ENCODE assay signal across 8 cellular contexts in genomic region chr2:238231251-238231793, GRCh38. TPM values are rescaled to one million over a fixed set of nuclear protein-coding genes. Genes with fewer than 3 reads are reported as not detected.
DNase-seq lines count a peak whose midpoint lies in the region; ATAC-seq, FAIRE-seq and TF ChIP-seq lines count a peak whose summit lies in the region.

No MANE protein-coding gene starts in this region.

- H3K79me2 ChIP-seq in H1 (ENCODE audit: control insufficient read depth in 1 of 2, insufficient read depth in 2 of 2, low read length in 2 of 2) (no peaks in the 10 kb centered on the region), OCI-LY7 (ENCODE audit: insufficient read depth, low read depth, low read length) (no peaks in the 10 kb centered on the region)

- H3K79me1 ChIP-seq in H1 (ENCODE audit: low read depth, low read length), result no peaks in the 10 kb centered on the region

- H4K91ac ChIP-seq in H1 (replicated peaks; ENCODE audit: insufficient read length, low read length), result no peak overlapping the region

- TF ChIP-seq EP300 in H1 (IDR thresholded peaks at IDR 0.05; ENCODE audit: borderline replicate concordance in 1 of 2, low read depth in 2 of 2, low read length in 2 of 2), result no peak

- no peak overlapping the region for H2BK15ac ChIP-seq in H1 (ENCODE audit: low read length)

- H3K9me3 Mint-ChIP-seq in activated CD8-positive, alpha-beta T cell treated with anti-CD3 and anti-CD28 coated beads, Interleukin-2, amount 10 ng/mL, durations not matched to agents 7 days and 5 days (ENCODE audit: insufficient read depth), result peaks cover 10% of the 10 kb centered on the region

- H3K23me2 ChIP-seq in H1 (ENCODE audit: low read depth, low read length), result peaks cover 11% of the 10 kb centered on the region; the same call in 1 of the 2 replicates

- no peak overlapping the region for H2BK120ac ChIP-seq in H1 (replicated peaks; ENCODE audit: low read depth, low read length)

- DNase-seq in GM10266 (ENCODE audit: extremely low spot score) (peak; percentile 83), H1 (ENCODE audit: low read depth in 1 of 2, low spot score in 2 of 2) (peak in 1 of 2 experiments; percentile 91), mesenteric fat pad (ENCODE audit: low spot score) (peak; percentile 92), OCI-LY7 (ENCODE audit: low spot score) (no peak)
- DNase-seq in activated CD8-positive, alpha-beta T cell treated with anti-CD3 and anti-CD28 coated beads, Interleukin-2, amount 10 ng/mL, durations not matched to agents 7 days and 5 days, result peak; percentile 83
- DNase-seq in stimulated activated CD8-positive, alpha-beta memory T cell treated with anti-CD3 and anti-CD28 coated beads, Interleukin-12 subunit alpha, Interleukin-12 subunit beta, amount 100 ng/mL, for 1 hour (ENCODE audit: low read depth), result peak; percentile 59

- no peak for TF ChIP-seq RAD21 in H1 (IDR thresholded peaks at IDR 0.05 in 1 of 2, conservative IDR thresholded peaks at IDR 0.05 in 1 of 2; ENCODE audit: low read depth in 2 of 2, low read length in 2 of 2)

- CTCF ChIA-PET in activated CD8-positive, alpha-beta T cell treated with anti-CD3 and anti-CD28 coated beads, Interleukin-2, amount 10 ng/mL, durations not matched to agents 7 days and 5 days (lab: Charles Lee), result interaction anchor here (0.5 to 1.0 kb wide), 5 partner anchors 9 to 243 kb away, joined by 3 read pairs; no protein-coding TSS in a partner anchor
- CTCF ChIA-PET in H1 (lab: Charles Lee; ENCODE audit: partially characterized antibody) (interaction anchor here (1.2 kb wide), 1 partner anchor 23 kb away, joined by 4 read pairs; no protein-coding TSS in a partner anchor), OCI-LY7 (lab: Charles Lee; ENCODE audit: unreplicated experiment) (no interaction called here)

- peak overlapping the region; percentile 60 for H4K8ac ChIP-seq in H1 (ENCODE audit: extremely low read depth, insufficient read depth, low read length)

- no peak for FAIRE-seq in H1 (lab: Jason Lieb, UNC)

- no peak overlapping the region for H2BK20ac ChIP-seq in H1 (ENCODE audit: low read length)

- POLR2A ChIA-PET in activated CD8-positive, alpha-beta T cell treated with anti-CD3 and anti-CD28 coated beads, Interleukin-2, amount 10 ng/mL, durations not matched to agents 7 days and 5 days (lab: Charles Lee), result interaction anchor here (1.2 kb wide), 1 partner anchor 27 kb away, joined by 7 read pairs; no protein-coding TSS in a partner anchor
- POLR2A ChIA-PET in H1 (lab: Charles Lee; ENCODE audit: partially characterized antibody), result interaction anchor here (0.8 to 1.4 kb wide), 4 partner anchors 9 to 11 kb away, joined by 3 to 13 read pairs (median 4); partner anchors contain the start of gene HES6
- POLR2A ChIA-PET in OCI-LY7 (lab: Charles Lee), result interaction anchor here (0.5 to 1.3 kb wide), 2 partner anchors 20 to 31 kb away, joined by 3 read pairs; no protein-coding TSS in a partner anchor

- H3K4me2 ChIP-seq in H1 (ENCODE audit: insufficient read depth in 1 of 2, low read depth in 2 of 2, low read length in 2 of 2) (peak overlapping the region; percentile 89 to 99), OCI-LY7 (ENCODE audit: low read length) (no peak overlapping the region)

- TF ChIP-seq CTCF in GM10266 (IDR thresholded peaks at IDR 0.05; ENCODE audit: control insufficient read depth, insufficient read depth, low read depth, missing control alignments) (no peak), H1 (IDR thresholded peaks at IDR 0.05; ENCODE audit: control extremely low read depth in 1 of 3, insufficient read depth in 1 of 3, low read depth in 1 of 3, low read length in 3 of 3) (0 out of 4 replicates have a peak, but pooled peaks of 1 of the 3 experiments have one; percentile 1), OCI-LY7 (conservative IDR thresholded peaks at IDR 0.05; ENCODE audit: low read length) (no peak)

- H3K9me3 ChIP-seq in H1 (ENCODE audit: insufficient read depth in 2 of 2, low read depth in 1 of 2, low read length in 1 of 2) (no peaks in the 10 kb centered on the region), OCI-LY7 (ENCODE audit: low read length) (no peaks in the 10 kb centered on the region)

- H2BK12ac ChIP-seq in H1 (ENCODE audit: low read depth, low read length), result no peak overlapping the region

- H2AK5ac ChIP-seq in H1 (ENCODE audit: low read depth, low read length), result no peak overlapping the region

- no peak for TF ChIP-seq POLR2A in H1 (IDR thresholded peaks at IDR 0.05; ENCODE audit: control extremely low read depth in 1 of 2, low read depth in 2 of 2, low read length in 2 of 2)
- no peak for TF ChIP-seq POLR2A in GM18505 (IDR thresholded peaks at IDR 0.05; ENCODE audit: borderline replicate concordance, extremely low read depth, insufficient read depth, insufficient read length)

- peaks cover 1% of the 10 kb centered on the region for H3K36me3 Mint-ChIP-seq in activated CD8-positive, alpha-beta T cell treated with anti-CD3 and anti-CD28 coated beads, Interleukin-2, amount 10 ng/mL, durations not matched to agents 7 days and 5 days (ENCODE audit: low read depth)

- no peak overlapping the region for H2BK5ac ChIP-seq in H1 (ENCODE audit: low read depth, low read length)

- no peak overlapping the region for H4K5ac ChIP-seq in H1 (ENCODE audit: insufficient read length, low read depth, low read length)

- no peaks in the 10 kb centered on the region for H3K9me2 ChIP-seq in OCI-LY7 (ENCODE audit: insufficient read depth, low read length)

- H3K4me3 Mint-ChIP-seq in activated CD8-positive, alpha-beta T cell treated with anti-CD3 and anti-CD28 coated beads, Interleukin-2, amount 10 ng/mL, durations not matched to agents 7 days and 5 days, result peak overlapping the region; percentile 73

- H3K4ac ChIP-seq in H1 (replicated peaks; ENCODE audit: insufficient read length, low read depth, low read length), result no peak overlapping the region

- peaks cover 6 to 38% (median 30%) of the 10 kb centered on the region in 4 experiments for H3K27me3 ChIP-seq in H1 (replicated peaks in 1 of 4; ENCODE audit: control insufficient read depth in 3 of 4, extremely low read depth in 1 of 4, insufficient read depth in 3 of 4, low read length in 3 of 4)

- H3K4me3 ChIP-seq in H1 (ENCODE audit: extremely low read depth in 1 of 4, insufficient read depth in 2 of 4, low read depth in 3 of 4, low read length in 4 of 4), result peak overlapping the region; percentile 47 to 71 (median 54)
- no peak overlapping the region for H3K4me3 ChIP-seq in OCI-LY7 (ENCODE audit: low read depth, low read length, poor library complexity, severe bottlenecking)

- 2% methylated on average over 46 of the region's 46 CpGs; no CpG with 5 or more reads in 1 of the 2 experiments for WGBS in H1 (ENCODE audit: extremely low coverage in 1 of 2, insufficient coverage in 1 of 2, insufficient read length in 1 of 2, insufficient replicate concordance in 2 of 2, low coverage in 1 of 2, low lambda C conversion rate in 2 of 2, missing lambda C conversion rate in 1 of 2), 2 experiments

- no peak overlapping the region for H3K27ac Mint-ChIP-seq in activated CD8-positive, alpha-beta T cell treated with anti-CD3 and anti-CD28 coated beads, Interleukin-2, amount 10 ng/mL, durations not matched to agents 7 days and 5 days

- ATAC-seq in HG03280 (IDR thresholded peaks at IDR 0.05; ENCODE audit: unreplicated experiment) (peak; percentile 68), GM18505 (IDR thresholded peaks at IDR 0.05; ENCODE audit: unreplicated experiment) (no peak)
- peak; percentile 89 for ATAC-seq in activated CD8-positive, alpha-beta T cell treated with anti-CD3 and anti-CD28 coated beads, Interleukin-2, amount 10 ng/mL, durations not matched to agents 7 days and 5 days

- peaks cover 15% of the 10 kb centered on the region for H3K4me1 Mint-ChIP-seq in activated CD8-positive, alpha-beta T cell treated with anti-CD3 and anti-CD28 coated beads, Interleukin-2, amount 10 ng/mL, durations not matched to agents 7 days and 5 days (ENCODE audit: low read depth)

- no peak overlapping the region for H3K9ac ChIP-seq in H1 (replicated peaks in 1 of 4; ENCODE audit: extremely low read depth in 1 of 4, low read depth in 3 of 4, low read length in 3 of 4)

- H3K27ac ChIP-seq in H1 (ENCODE audit: low read depth, low read length) (no peak overlapping the region), OCI-LY7 (ENCODE audit: low read depth, low read length, poor library complexity, severe bottlenecking) (no peak overlapping the region)

- peaks cover 42% of the 10 kb centered on the region for H3K27me3 Mint-ChIP-seq in activated CD8-positive, alpha-beta T cell treated with anti-CD3 and anti-CD28 coated beads, Interleukin-2, amount 10 ng/mL, durations not matched to agents 7 days and 5 days (ENCODE audit: low read depth)

- no peak overlapping the region for H3K56ac ChIP-seq in H1 (replicated peaks; ENCODE audit: insufficient read length, low read depth, low read length)

- H3K4me1 ChIP-seq in H1 (replicated peaks in 1 of 4; ENCODE audit: control insufficient read depth in 3 of 4, insufficient read depth in 4 of 4, low read length in 3 of 4) (peaks cover 0 to 7% (median 5%) of the 10 kb centered on the region in 4 experiments; a peak in 5 of 7 replicates), OCI-LY7 (ENCODE audit: insufficient read depth, low read length, poor library complexity, severe bottlenecking) (peaks cover 5% of the 10 kb centered on the region)

- H3K36me3 ChIP-seq in H1 (ENCODE audit: control insufficient read depth in 2 of 4, insufficient read depth in 4 of 4, low read length in 3 of 4) (no peaks in the 10 kb centered on the region), OCI-LY7 (ENCODE audit: insufficient read depth, low read length) (no peaks in the 10 kb centered on the region)

- H3K23ac ChIP-seq in H1 (ENCODE audit: insufficient read length), result no peak overlapping the region

- BruUV-seq in OCI-LY7 (replicated peaks; lab: Mats Ljungman, UMichigan), result no TSS peak

- H4K20me1 ChIP-seq in H1 (replicated peaks in 1 of 2; ENCODE audit: control insufficient read depth in 1 of 2, insufficient read depth in 2 of 2, low read length in 2 of 2) (peaks cover 0 to 2% of the 10 kb centered on the region in 2 experiments), OCI-LY7 (ENCODE audit: insufficient read depth, low read length) (no peaks in the 10 kb centered on the region)

- no peak overlapping the region; the same call in 1 of the 2 replicates for H3K18ac ChIP-seq in H1 (ENCODE audit: extremely low read depth, low read length)

- no peak overlapping the region for H3K14ac ChIP-seq in H1 (ENCODE audit: insufficient read length)

- intact Hi-C loops in OCI-LY7 (cut with micrococcal nuclease; ENCODE audit: unreplicated experiment), result no loop called here

- H2AFZ ChIP-seq in H1 (ENCODE audit: low read length) (no peak overlapping the region), OCI-LY7 (ENCODE audit: low read length) (no peak overlapping the region)

RNA-seq across cellular contexts. Expression of gene HES6, which starts 8.5 kb away (rescaled TPM):
- total RNA-seq in activated CD8-positive, alpha-beta T cell treated with anti-CD3 and anti-CD28 coated beads, Interleukin-2, amount 10 ng/mL, durations not matched to agents 7 days and 5 days, result 1 to 10 TPM; 4.7 to 4.8 TPM
- total RNA-seq in H1 (2021; fragmentation: NEBNext Ultra II Directional; extraction: Animal tissue kit (Norgen Biotek cat#: 25700)), result 35.2 and 36.3 TPM in 2 replicates
- 32.6 and 58.9 TPM in 2 replicates for polyA plus RNA-seq in H1 (2011; rRNA removed)
- polyA plus RNA-seq in H1 (2011; cell fraction: cytosol; rRNA removed), result 46.1 TPM
- 114 TPM for polyA plus RNA-seq in H1 (2011; cell fraction: nucleus; rRNA removed)
- polyA plus RNA-seq in H1 (2012, experiment 1 of 2), result 23.0 to 32.3 TPM (median 28.2 TPM) in 4 replicates
- 22.4 TPM for polyA plus RNA-seq in H1 (2012, experiment 2 of 2)
- 34.8 TPM for polyA plus RNA-seq in H1 (2013, experiment 1 of 2)
- 33.0 TPM for polyA plus RNA-seq in H1 (2013, experiment 2 of 2)
- polyA minus RNA-seq in H1 (2011; rRNA and poly(A)+ RNA removed), result 2.3 and 2.4 TPM in 2 replicates
- 13.8 TPM for polyA minus RNA-seq in H1 (2011; cell fraction: cytosol; rRNA and poly(A)+ RNA removed)
- 35.0 TPM for polyA minus RNA-seq in H1 (2011; cell fraction: nucleus; rRNA and poly(A)+ RNA removed)
- total RNA-seq in mesenteric fat pad, result 4.3 TPM
- total RNA-seq in OCI-LY7 (2014; rRNA removed; shearing (Covaris generic)), result 13.1 and 20.5 TPM in 2 replicates
- total RNA-seq in OCI-LY7 (2022), result 10.9 and 13.8 TPM in 2 replicates

RNA-seq across cellular contexts. Expression of gene ILKAP, which starts 27.8 kb away (rescaled TPM):
- 10 to 100 TPM; 58.3 to 62.7 TPM for total RNA-seq in activated CD8-positive, alpha-beta T cell treated with anti-CD3 and anti-CD28 coated beads, Interleukin-2, amount 10 ng/mL, durations not matched to agents 7 days and 5 days
- 30.4 and 33.8 TPM in 2 replicates for total RNA-seq in H1 (2021; fragmentation: NEBNext Ultra II Directional; extraction: Animal tissue kit (Norgen Biotek cat#: 25700))
- polyA plus RNA-seq in H1 (2011; rRNA removed), result 23.5 and 29.4 TPM in 2 replicates
- 35.7 TPM for polyA plus RNA-seq in H1 (2011; cell fraction: cytosol; rRNA removed)
- 41.3 TPM for polyA plus RNA-seq in H1 (2011; cell fraction: nucleus; rRNA removed)
- polyA plus RNA-seq in H1 (2012, experiment 1 of 2), result 23.2 to 32.3 TPM (median 29.4 TPM) in 4 replicates
- polyA plus RNA-seq in H1 (2012, experiment 2 of 2), result 29.2 TPM
- 23.9 TPM for polyA plus RNA-seq in H1 (2013, experiment 1 of 2)
- 24.4 TPM for polyA plus RNA-seq in H1 (2013, experiment 2 of 2)
- polyA minus RNA-seq in H1 (2011; rRNA and poly(A)+ RNA removed), result 23.3 and 23.4 TPM in 2 replicates
- polyA minus RNA-seq in H1 (2011; cell fraction: cytosol; rRNA and poly(A)+ RNA removed), result 7.9 TPM
- 37.9 TPM for polyA minus RNA-seq in H1 (2011; cell fraction: nucleus; rRNA and poly(A)+ RNA removed)
- total RNA-seq in mesenteric fat pad, result 36.4 TPM
- 33.1 and 36.7 TPM in 2 replicates for total RNA-seq in OCI-LY7 (2014; rRNA removed; shearing (Covaris generic))
- total RNA-seq in OCI-LY7 (2022), result 57.3 and 61.8 TPM in 2 replicates

RNA-seq across cellular contexts. Expression of gene PER2, which starts 57.1 kb away (rescaled TPM):
- total RNA-seq in activated CD8-positive, alpha-beta T cell treated with anti-CD3 and anti-CD28 coated beads, Interleukin-2, amount 10 ng/mL, durations not matched to agents 7 days and 5 days, result 10 to 100 TPM; 14.6 to 17.6 TPM
- total RNA-seq in H1 (2021; fragmentation: NEBNext Ultra II Directional; extraction: Animal tissue kit (Norgen Biotek cat#: 25700)), result 5.5 TPM in 2 replicates
- 0.91 and 0.99 TPM in 2 replicates for polyA plus RNA-seq in H1 (2011; rRNA removed)
- polyA plus RNA-seq in H1 (2011; cell fraction: cytosol; rRNA removed), result 0.78 TPM
- polyA plus RNA-seq in H1 (2011; cell fraction: nucleus; rRNA removed), result 2.3 TPM
- 2.0 to 2.9 TPM (median 2.3 TPM) in 4 replicates for polyA plus RNA-seq in H1 (2012, experiment 1 of 2)
- 0.73 TPM for polyA plus RNA-seq in H1 (2012, experiment 2 of 2)
- 1.5 TPM for polyA plus RNA-seq in H1 (2013, experiment 1 of 2)
- 1.6 TPM for polyA plus RNA-seq in H1 (2013, experiment 2 of 2)
- polyA minus RNA-seq in H1 (2011; rRNA and poly(A)+ RNA removed), result 4.9 and 7.3 TPM in 2 replicates
- polyA minus RNA-seq in H1 (2011; cell fraction: cytosol; rRNA and poly(A)+ RNA removed), result 3.7 TPM
- 7.2 TPM for polyA minus RNA-seq in H1 (2011; cell fraction: nucleus; rRNA and poly(A)+ RNA removed)
- total RNA-seq in mesenteric fat pad (9.9 TPM), OCI-LY7 (2022) (18.6 and 20.4 TPM in 2 replicates)
- 8.4 and 9.7 TPM in 2 replicates for total RNA-seq in OCI-LY7 (2014; rRNA removed; shearing (Covaris generic))
